In genomic region chr11:62104816-62105610, GRCh38 we compare ENCODE assay signal across 8 cellular contexts. TPM values are rescaled to one million over a fixed set of nuclear protein-coding genes. Genes with fewer than 3 reads are reported as not detected.
DNase-seq lines count a peak whose midpoint lies in the region; ATAC-seq and TF ChIP-seq lines count a peak whose summit lies in the region.

No MANE protein-coding gene starts in this region.

- H3K4me3 ChIP-seq in gastroesophageal sphincter (peak overlapping the region; percentile 28 to 41), sigmoid colon (peak overlapping the region in 3 of 4 donors; percentile 27 to 36 (median 32)), MG63 (no peak overlapping the region)

- peaks cover 0 to 37% (median 11%) of the 10 kb centered on the region in 3 donors for H3K4me1 ChIP-seq in gastroesophageal sphincter
- peaks cover 0 to 29% (median 23%) of the 10 kb centered on the region in 4 donors for H3K4me1 ChIP-seq in sigmoid colon

- H3K9me3 Mint-ChIP-seq in activated T-helper 17 cell treated with anti-CD3 and anti-CD28 coated beads, Interleukin-2, amount 50 U/mL, for 72 hours = no peaks in the 10 kb centered on the region

- H3K27me3 Mint-ChIP-seq in activated T-helper 17 cell treated with anti-CD3 and anti-CD28 coated beads, Interleukin-2, amount 50 U/mL, for 72 hours = no peaks in the 10 kb centered on the region

- no peaks in the 10 kb centered on the region for H3K9me3 ChIP-seq in gastroesophageal sphincter
- no peaks in the 10 kb centered on the region for H3K9me3 ChIP-seq in sigmoid colon
- no peaks in the 10 kb centered on the region for H3K9me3 ChIP-seq in MG63

- TF ChIP-seq CTCF in gastroesophageal sphincter (IDR thresholded peaks at IDR 0.05) (no peak), sigmoid colon (IDR thresholded peaks at IDR 0.05) (no peak), GM13977 (IDR thresholded peaks at IDR 0.05; ENCODE audit: extremely low read depth, insufficient read depth, missing control alignments) (no peak)

- ATAC-seq in activated T-helper 17 cell treated with anti-CD3 and anti-CD28 coated beads, Interleukin-2, amount 50 U/mL, for 72 hours (replicated peaks) = peak; percentile 84
- ATAC-seq in gastroesophageal sphincter = peak; percentile 81
- no peak for ATAC-seq in HG03460 (IDR thresholded peaks at IDR 0.05; ENCODE audit: unreplicated experiment)

- intact Hi-C loops in sigmoid colon (cut with DNase I) = loop anchor here (5.0 kb wide), 2 partner anchors 133 to 353 kb away; partner anchors contain the start of gene MYRF

- peak overlapping the region; percentile 57 for H3K27ac Mint-ChIP-seq in activated T-helper 17 cell treated with anti-CD3 and anti-CD28 coated beads, Interleukin-2, amount 50 U/mL, for 72 hours

- no peak for TF ChIP-seq POLR2A in gastroesophageal sphincter (IDR thresholded peaks at IDR 0.05)
- no peak for TF ChIP-seq POLR2A in sigmoid colon (IDR thresholded peaks at IDR 0.05)

- TF ChIP-seq EP300 in gastroesophageal sphincter (IDR thresholded peaks at IDR 0.05) = no peak
- TF ChIP-seq EP300 in sigmoid colon (IDR thresholded peaks at IDR 0.05) = peak; percentile 21 to 69 (median 47)

- H3K4me1 Mint-ChIP-seq in activated T-helper 17 cell treated with anti-CD3 and anti-CD28 coated beads, Interleukin-2, amount 50 U/mL, for 72 hours = peaks cover 5% of the 10 kb centered on the region

- H3K36me3 Mint-ChIP-seq in activated T-helper 17 cell treated with anti-CD3 and anti-CD28 coated beads, Interleukin-2, amount 50 U/mL, for 72 hours (ENCODE audit: low read depth) = no peaks in the 10 kb centered on the region

- peak overlapping the region; percentile 62 for H3K4me3 Mint-ChIP-seq in activated T-helper 17 cell treated with anti-CD3 and anti-CD28 coated beads, Interleukin-2, amount 50 U/mL, for 72 hours

- H3K27me3 ChIP-seq in gastroesophageal sphincter (no peaks in the 10 kb centered on the region), sigmoid colon (no peaks in the 10 kb centered on the region), MG63 (no peaks in the 10 kb centered on the region)

- in situ Hi-C loops in GM13977 (cut with MboI; ENCODE audit: low pct_unique_long_range_greater_than_20kb, low sequenced_read_pairs, unreplicated experiment) = no loop called here

- peak overlapping the region; percentile 40 to 76 (median 70) for H3K27ac ChIP-seq in gastroesophageal sphincter
- H3K27ac ChIP-seq in sigmoid colon = peak overlapping the region; percentile 49 to 73 (median 67)

- DNase-seq in EL = peak; percentile 46
- DNase-seq in sigmoid colon = no peak
- DNase-seq in MG63 = no peak
- no peak for DNase-seq in GM13977 (ENCODE audit: low spot score)
- DNase-seq in GOT3 (lab: John Stamatoyannopoulos, UW) = no peak

- 19 to 21% methylated on average over 10 of the region's 10 CpGs for WGBS in gastroesophageal sphincter (ENCODE audit: low coverage in 1 of 2), 2 donors
- WGBS in sigmoid colon, 2 donors = 34 to 43% methylated on average over 10 of the region's 10 CpGs

- H3K36me3 ChIP-seq in gastroesophageal sphincter = no peaks in the 10 kb centered on the region
- H3K36me3 ChIP-seq in sigmoid colon = no peaks in the 10 kb centered on the region
- no peaks in the 10 kb centered on the region for H3K36me3 ChIP-seq in MG63

RNA-seq across cellular contexts. Expression of gene INCENP, which starts 18.8 kb away (rescaled TPM):
- total RNA-seq in activated T-helper 17 cell treated with anti-CD3 and anti-CD28 coated beads, Interleukin-2, amount 50 U/mL, for 72 hours = 100 to 1,000 TPM; 125 to 142 TPM
- total RNA-seq in gastroesophageal sphincter = 10 to 100 TPM; 10.5 to 28.3 (median 16.8) TPM
- total RNA-seq in sigmoid colon = 10 to 100 TPM in 1 of 4 donors, 1 to 10 TPM in 3; 5.4 to 25.3 (median 8.9) TPM
- 10 to 100 TPM in 1 of 3 donors, 1 to 10 TPM in 2; 4.2 to 21.6 (median 5.3) TPM for polyA plus RNA-seq in sigmoid colon
- total RNA-seq in MG63 (2014; rRNA removed; shearing (Covaris generic); ENCODE audit: low replicate concordance) = 20.5 and 46.2 TPM in 2 replicates
